ENCODE assay signal across 21 cellular contexts in genomic region chr1:236864211-236864610, GRCh38.
A peak's percentile ranks its signal among the peaks of the same experiment; 100 is the strongest.
DNase-seq lines count a peak whose midpoint lies in the region; ATAC-seq, FAIRE-seq and TF ChIP-seq lines count a peak whose summit lies in the region.
"Had no signal": no experiment of that assay in that cellular context is flagged by ENCODE, and none has a peak within 500 bp of the region (broad histone marks: within the 10 kb centered on the region; RNA-seq: fewer than 3 reads in every experiment).

No MANE protein-coding gene starts in this region.

- peak; percentile 77 for FAIRE-seq in D721Med (lab: Jason Lieb, UNC)
- FAIRE-seq in islet of Langerhans (lab: Jason Lieb, UNC): peak; percentile 36
- no peak for FAIRE-seq in pancreas (lab: Jason Lieb, UNC)
- FAIRE-seq: RCC 7860 had no signal

- H3K4me3 ChIP-seq in pancreas: no peak overlapping the region
- H3K4me3 ChIP-seq: GM23248, SJCRH30 had no signal

- no peaks in the 10 kb centered on the region for H3K27me3 Mint-ChIP-seq in activated T-cell treated with anti-CD3 and anti-CD28 coated beads, Interleukin-2, amount 50 U/mL, for 72 hours (ENCODE audit: low read depth)

- TF ChIP-seq CTCF in D721Med (IDR thresholded peaks at IDR 0.05; ENCODE audit: insufficient read depth, missing control alignments) (no peak), pancreas (IDR thresholded peaks at IDR 0.05) (no peak)

- WGBS in pancreas, 2 donors: 54 to 65% methylated on average over 3 of the region's 3 CpGs

- ATAC-seq in activated T-cell treated with anti-CD3 and anti-CD28 coated beads, Interleukin-2, amount 50 U/mL, for 72 hours (replicated peaks in 1 of 2): no peak
- ATAC-seq in pancreas: no peak
- no peak for ATAC-seq in GM21576 (IDR thresholded peaks at IDR 0.05; ENCODE audit: unreplicated experiment)

- H3K36me3 Mint-ChIP-seq in activated T-cell treated with anti-CD3 and anti-CD28 coated beads, Interleukin-2, amount 50 U/mL, for 72 hours (ENCODE audit: insufficient read depth in 2 of 2): peaks cover 6 to 23% of the 10 kb centered on the region in 2 donors

- H3K9me3 Mint-ChIP-seq in activated T-cell treated with anti-CD3 and anti-CD28 coated beads, Interleukin-2, amount 50 U/mL, for 72 hours: no peaks in the 10 kb centered on the region

- H3K27ac Mint-ChIP-seq in activated T-cell treated with anti-CD3 and anti-CD28 coated beads, Interleukin-2, amount 50 U/mL, for 72 hours: peak overlapping the region; percentile 14

- intact Hi-C loops in pancreas (cut with DNase I): no loop called here

- H3K36me3 ChIP-seq in pancreas: peaks cover 0 to 14% (median 0%) of the 10 kb centered on the region in 3 donors

- peaks cover 21% of the 10 kb centered on the region for H3K4me1 Mint-ChIP-seq in activated T-cell treated with anti-CD3 and anti-CD28 coated beads, Interleukin-2, amount 50 U/mL, for 72 hours (ENCODE audit: low read depth)

- H3K9me3 ChIP-seq in pancreas: no peaks in the 10 kb centered on the region
- H3K9me3 ChIP-seq: SJCRH30 had no signal

- no peak for DNase-seq in activated T-cell treated with anti-CD3 and anti-CD28 coated beads, Interleukin-2, amount 50 U/mL, for 72 hours
- DNase-seq in activated T-cell treated with anti-CD3 and anti-CD28 coated beads, Interleukin-2, amount 50 U/mL, for 48 hours: no peak
- DNase-seq in D721Med (ENCODE audit: insufficient read length, low spot score) (no peak), pancreas (no peak), NCI-H1694 treated with DMSO at 0.1 percent for 48 hours (lab: John Stamatoyannopoulos, UW) (no peak)
- DNase-seq: 8988T, ACHN, GM23248, H7, KBM-7, MV-4-11, NCI-H1105, NCI-H1436 treated with DMSO at 0.1 percent for 48 hours, NCI-H2029, NCI-H446, NCI-H524 treated with DMSO at 0.1 percent for 48 hours, NCI-H774, SJCRH30 had no signal

- peaks cover 32 to 50% (median 47%) of the 10 kb centered on the region in 3 donors for H3K4me1 ChIP-seq in pancreas
- H3K4me1 ChIP-seq: SJCRH30 had no signal

- H3K4me3 Mint-ChIP-seq in activated T-cell treated with anti-CD3 and anti-CD28 coated beads, Interleukin-2, amount 50 U/mL, for 72 hours: no peak overlapping the region

- peak overlapping the region in 3 of 4 donors; percentile 31 to 87 (median 86) for H3K27ac ChIP-seq in pancreas
- H3K27ac ChIP-seq: GM23248, SJCRH30 had no signal

- H3K27me3 ChIP-seq in pancreas: no peaks in the 10 kb centered on the region
- H3K27me3 ChIP-seq: SJCRH30 had no signal
